ENCODE assay signal across 8 cellular contexts in the genomic region with DNA sequence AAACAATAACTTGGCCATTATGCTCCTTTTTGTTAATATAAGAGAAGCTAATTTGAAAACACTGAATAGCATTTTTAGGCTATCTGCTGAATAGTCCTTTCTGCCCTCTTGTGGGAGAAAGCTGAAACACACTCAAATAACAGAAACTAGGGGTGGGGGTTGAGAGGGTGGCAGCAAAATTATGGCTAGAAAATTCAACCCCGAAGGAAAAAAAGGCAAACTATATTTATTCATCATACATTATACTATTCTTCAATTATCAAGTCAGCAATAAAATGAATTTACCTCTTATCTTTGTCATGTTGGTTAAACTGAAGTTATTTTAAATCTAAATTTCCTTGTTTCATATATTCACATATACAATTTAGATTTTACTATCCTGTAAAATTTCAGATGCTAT.
DNase-seq lines count a peak whose midpoint lies in the region; TF ChIP-seq lines count a peak whose summit lies in the region.

No MANE protein-coding gene starts in this region.

- CTCF ChIA-PET in AG04450 (lab: Charles Lee) = interaction anchor here (0.6 to 5.5 kb wide), 33 partner anchors 9 to 336 kb away, joined by 3 to 95 read pairs (median 4); no protein-coding TSS in a partner anchor

- H3K27ac ChIP-seq in AG04450 (ENCODE audit: low read depth, low read length) = no peak overlapping the region

- no peak overlapping the region for H3K4me3 ChIP-seq in AG04450 (ENCODE audit: low read depth, low read length)
- no peak overlapping the region for H3K4me3 ChIP-seq in GM12865 (ENCODE audit: low read depth, low read length)
- H3K4me3 ChIP-seq in fibroblast of villous mesenchyme (ENCODE audit: low read depth, low read length) = no peak overlapping the region
- H3K4me3 ChIP-seq in retinal pigment epithelial cell (ENCODE audit: low read length) = no peak overlapping the region

- POLR2A ChIA-PET in AG04450 (lab: Yijun Ruan, JAX) = interaction anchor here (0.6 kb wide), 1 partner anchor 557 kb away, joined by 3 read pairs; no protein-coding TSS in a partner anchor

- no peaks in the 10 kb centered on the region for H3K9me3 ChIP-seq in AG04450 (ENCODE audit: control insufficient read depth, insufficient read depth, low read length)

- no peaks in the 10 kb centered on the region for H3K27me3 ChIP-seq in AG04450 (ENCODE audit: control insufficient read depth, insufficient read depth, low read length)

- DNase-seq in AG04450 (ENCODE audit: low read depth, low spot score) = peak; percentile 6
- peak; percentile 45 for DNase-seq in GM12865 (ENCODE audit: low read depth)
- DNase-seq in NAMALWA (ENCODE audit: low spot score) = peak; percentile 72
- peak; percentile 21 for DNase-seq in SKM-1 (lab: John Stamatoyannopoulos, UW; ENCODE audit: unreplicated experiment)
- DNase-seq in fibroblast of villous mesenchyme (ENCODE audit: low read depth) = peak; percentile 45
- no peak for DNase-seq in retinal pigment epithelial cell (ENCODE audit: low read depth)
- no peak for DNase-seq in stimulated activated CD4-positive, alpha-beta T cell treated with anti-CD3 and anti-CD28 coated beads, Interleukin-1b, Interleukin-23, amount 100 ng/mL, for 48 hours
- no peak for DNase-seq in NCI-H1048 (lab: John Stamatoyannopoulos, UW)

- TF ChIP-seq CTCF in AG04450 (IDR thresholded peaks at IDR 0.05; ENCODE audit: low read depth, low read length) = peak; percentile 88
- TF ChIP-seq CTCF in GM12865 (IDR thresholded peaks at IDR 0.05; ENCODE audit: insufficient read depth, low read depth, low read length, missing control alignments) = peak; percentile 64
- TF ChIP-seq CTCF in fibroblast of villous mesenchyme (IDR thresholded peaks at IDR 0.05; ENCODE audit: insufficient read depth, low read depth, low read length) = peak; percentile 88
- peak; percentile 85 for TF ChIP-seq CTCF in retinal pigment epithelial cell (conservative IDR thresholded peaks at IDR 0.05; ENCODE audit: low read depth, low read length)

Comparison
In these comparisons a context has a peak if more than half of its experiments do, and no peak if none do; other contexts are left out.
1. DNase-seq: peak in AG04450 (single experiment), GM12865 (single experiment), NAMALWA (single experiment), SKM-1 (single experiment) and fibroblast of villous mesenchyme (single experiment); none in retinal pigment epithelial cell (single experiment), stimulated activated CD4-positive, alpha-beta T cell treated with anti-CD3 and anti-CD28 coated beads, Interleukin-1b, Interleukin-23, amount 100 ng/mL, for 48 hours (single experiment) and NCI-H1048 (single experiment).
2. Peak in every context shown above with its lines, with median percentiles within 50 percentile points of each other: CTCF ChIP-seq.